26 cellular contexts compared by ENCODE assay signal in the genomic region with DNA sequence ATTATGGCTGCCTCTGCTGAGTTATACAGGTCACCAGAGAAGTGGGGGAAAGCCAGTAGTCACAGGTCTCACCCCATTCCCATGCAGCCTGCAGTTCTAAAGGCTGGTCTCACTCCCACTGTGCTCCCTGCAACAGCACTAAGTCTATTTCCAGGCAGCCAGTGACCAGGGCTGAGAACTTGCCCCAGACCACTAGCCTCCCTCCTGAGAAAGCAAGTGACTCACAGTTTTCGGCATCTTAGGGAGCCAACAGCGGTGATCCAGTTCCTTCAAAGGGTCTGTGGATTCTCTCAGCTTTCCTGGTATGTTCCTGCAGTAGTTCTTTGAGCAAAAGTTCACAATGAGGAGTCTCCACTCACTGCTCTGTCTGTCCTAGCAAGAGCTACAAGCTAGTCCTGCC.
"Had no signal": no experiment of that assay in that cellular context is flagged by ENCODE, and none has a peak within 500 bp of the region (broad histone marks: within the 10 kb centered on the region; RNA-seq: fewer than 3 reads in every experiment).

No MANE protein-coding gene starts in this region.

- H3K4me3 ChIP-seq: adrenal gland, breast epithelium, heart left ventricle, left ventricle myocardium inferior, lung, ovary, right lobe of liver, upper lobe of left lung had no signal

- ATAC-seq: activated CD4-positive, CD25-positive, alpha-beta regulatory T cell treated with anti-CD3 and anti-CD28 coated beads, Interleukin-2, amount 50 U/mL, for 24 hours; esophagus mucosa; heart left ventricle; right lobe of liver had no signal

- H3K27ac ChIP-seq: adrenal gland, breast epithelium, heart left ventricle, left ventricle myocardium inferior, ovary, right lobe of liver, upper lobe of left lung, VCaP had no signal

- H3K36me3 ChIP-seq: adrenal gland, breast epithelium, heart left ventricle, left ventricle myocardium inferior, ovary, right lobe of liver, upper lobe of left lung had no signal

- H3K4me1 ChIP-seq: adrenal gland, breast epithelium, heart left ventricle, left ventricle myocardium inferior, right lobe of liver, upper lobe of left lung had no signal

- H3K9me3 ChIP-seq: adrenal gland, breast epithelium, left ventricle myocardium inferior, ovary, right lobe of liver, upper lobe of left lung had no signal

- DNase-seq: activated CD4-positive, alpha-beta memory T cell treated with anti-CD3 and anti-CD28 coated beads for 36 hours; activated CD4-positive, alpha-beta T cell treated with anti-CD3 and anti-CD28 coated beads for 48 hours; activated CD8-positive, alpha-beta memory T cell treated with anti-CD3 and anti-CD28 coated beads, Interleukin-2, amount 50 U/mL, for 4 hours; activated effector memory CD4-positive, alpha-beta T cell treated with anti-CD3 and anti-CD28 coated beads, Interleukin-2, amount 50 U/mL, for 16 hours; activated naive CD4-positive, alpha-beta T cell treated with anti-CD3 and anti-CD28 coated beads for 36 hours; activated naive CD8-positive, alpha-beta T cell treated with anti-CD3 and anti-CD28 coated beads for 36 hours; activated T-cell treated with anti-CD3 and anti-CD28 coated beads, Interleukin-2, amount 50 U/mL, for 1 hour; adrenal gland; aorta; central memory CD4-positive, alpha-beta T cell; foreskin fibroblast; heart left ventricle; hypothalamus; left ventricle myocardium inferior; naive B cell; nephron progenitor cell; ovary; right lobe of liver; stimulated activated CD4-positive, alpha-beta T cell treated with anti-CD3 and anti-CD28 coated beads, Interleukin-12 subunit alpha, Interleukin-12 subunit beta, amount 100 ng/mL, for 4 hours; stimulated activated CD4-positive, alpha-beta T cell treated with anti-CD3 and anti-CD28 coated beads, Interleukin-4, amount 100 ng/mL, for 1 hour; upper lobe of left lung had no signal
